In genomic region chr17:73341350-73342056, GRCh38 we compare ENCODE assay signal across 9 cellular contexts. TPM values are rescaled to one million over a fixed set of nuclear protein-coding genes. Genes with fewer than 3 reads are reported as not detected.
DNase-seq lines count a peak whose midpoint lies in the region; TF ChIP-seq lines count a peak whose summit lies in the region.
"Had no signal": no experiment of that assay in that cellular context is flagged by ENCODE, and none has a peak within 500 bp of the region (broad histone marks: within the 10 kb centered on the region; RNA-seq: fewer than 3 reads in every experiment).

No MANE protein-coding gene starts in this region.

- H3K27ac Mint-ChIP-seq in nephron, result peak overlapping the region; percentile 98 to 100 (median 99)

- TF ChIP-seq CTCF in dorsolateral prefrontal cortex (IDR thresholded peaks at IDR 0.05 in 54 of 56, conservative IDR thresholded peaks at IDR 0.05 in 2 of 56; ENCODE audit: low read depth in 1 of 56, partially characterized antibody in 56 of 56) (no peak), nephron (IDR thresholded peaks at IDR 0.05; ENCODE audit: unreplicated experiment in 3 of 3) (no peak), uterus (IDR thresholded peaks at IDR 0.05) (no peak)

- no peaks in the 10 kb centered on the region for H3K36me3 ChIP-seq in uterus

- H3K27me3 Mint-ChIP-seq in nephron (ENCODE audit: low read depth), result no peaks in the 10 kb centered on the region

- H3K4me3 ChIP-seq in dorsolateral prefrontal cortex (peak overlapping the region in 8 of 59 donors; percentile 2 to 41 (median 18)), uterus (no peak overlapping the region)

- no peaks in the 10 kb centered on the region for H3K9me3 ChIP-seq in uterus

- peaks cover 0 to 17% of the 10 kb centered on the region in 2 donors for H3K4me1 ChIP-seq in uterus

- H3K36me3 Mint-ChIP-seq in nephron (ENCODE audit: low read depth), result no peaks in the 10 kb centered on the region

- peaks cover 86% of the 10 kb centered on the region for H3K4me1 Mint-ChIP-seq in nephron

- TF ChIP-seq POLR2A in uterus (IDR thresholded peaks at IDR 0.05), result no peak

- intact Hi-C loops in dorsolateral prefrontal cortex (cut with DNase I) (loop anchor here in 1 of 2 donors (1.0 kb wide), 1 partner anchor 30 kb away; no protein-coding TSS in a partner anchor), uterus (cut with DNase I; ENCODE audit: low total_unique reads) (no loop called here)

- no peaks in the 10 kb centered on the region for H3K9me3 Mint-ChIP-seq in nephron

- peak overlapping the region; percentile 45 to 69 (median 65) for H3K4me3 Mint-ChIP-seq in nephron

- no peaks in the 10 kb centered on the region for H3K27me3 ChIP-seq in dorsolateral prefrontal cortex
- no peaks in the 10 kb centered on the region for H3K27me3 ChIP-seq in uterus

- DNase-seq in NCI-H2107 treated with DMSO at 0.1 percent for 48 hours (lab: John Stamatoyannopoulos, UW; ENCODE audit: unreplicated experiment) (peak; percentile 73), NCI-H2107 (lab: John Stamatoyannopoulos, UW) (no peak), dorsolateral prefrontal cortex (peak in 1 of 10 donors; percentile 32), uterus (peak in 1 of 2 donors; percentile 50), NCI-H146 (lab: John Stamatoyannopoulos, UW) (no peak), GOT3 (lab: John Stamatoyannopoulos, UW) (no peak)
- DNase-seq in activated CD4-positive, alpha-beta T cell treated with anti-CD3 and anti-CD28 coated beads for 1 hour, result no peak
- DNase-seq: activated naive CD4-positive, alpha-beta T cell treated with Interleukin-2 at 50 U/mL for 16 hours had no signal

- H3K27ac ChIP-seq in dorsolateral prefrontal cortex (peak overlapping the region in 49 of 59 donors; percentile 20 to 97 (median 85)), uterus (peak overlapping the region; percentile 89 to 90)

RNA-seq across cellular contexts. Expression of gene CDC42EP4, which starts 29.7 kb away (rescaled TPM):
- total RNA-seq in dorsolateral prefrontal cortex, result 100 to 1,000 TPM in 13 of 120 experiments, 10 to 100 TPM in 107; 47.4 to 222 (median 76.7) TPM
- total RNA-seq in uterus, result 100 to 1,000 TPM in 1 of 4 donors, 10 to 100 TPM in 3; 26.6 to 131 (median 70.7) TPM
